10 cellular contexts compared by ENCODE assay signal in genomic region chr21:45971487-45972352, GRCh38. TPM values are rescaled to one million over a fixed set of nuclear protein-coding genes. Genes with fewer than 3 reads are reported as not detected.
A peak's percentile ranks its signal among the peaks of the same experiment; 100 is the strongest.
DNase-seq lines count a peak whose midpoint lies in the region; ATAC-seq, FAIRE-seq and TF ChIP-seq lines count a peak whose summit lies in the region.
"Had no signal": no experiment of that assay in that cellular context is flagged by ENCODE, and none has a peak within 500 bp of the region (broad histone marks: within the 10 kb centered on the region; RNA-seq: fewer than 3 reads in every experiment).

No MANE protein-coding gene starts in this region.

- no peak overlapping the region; the same call in 1 of the 2 replicates for H4K8ac ChIP-seq in H1 (ENCODE audit: extremely low read depth, insufficient read depth, low read length)

- H3K27me3 ChIP-seq in H1 (replicated peaks in 1 of 4; ENCODE audit: control insufficient read depth in 3 of 4, extremely low read depth in 1 of 4, insufficient read depth in 3 of 4, low read length in 3 of 4): peaks cover 0 to 23% (median 11%) of the 10 kb centered on the region in 4 experiments; a peak in 4 of 7 replicates
- H3K27me3 ChIP-seq in lung (ENCODE audit: control insufficient read depth, insufficient read depth): no peaks in the 10 kb centered on the region
- H3K27me3 ChIP-seq in transverse colon: peaks cover 48% of the 10 kb centered on the region

- H2BK120ac ChIP-seq in H1 (replicated peaks; ENCODE audit: low read depth, low read length): peak overlapping the region; percentile 83

- no peak for TF ChIP-seq POLR2A in H1 (IDR thresholded peaks at IDR 0.05; ENCODE audit: control extremely low read depth in 1 of 2, low read depth in 2 of 2, low read length in 2 of 2)
- TF ChIP-seq POLR2A in transverse colon (IDR thresholded peaks at IDR 0.05): no peak

- no peaks in the 10 kb centered on the region for H4K20me1 ChIP-seq in H1 (replicated peaks in 1 of 2; ENCODE audit: control insufficient read depth in 1 of 2, insufficient read depth in 2 of 2, low read length in 2 of 2)

- POLR2A ChIA-PET in HEK293 (lab: Yijun Ruan, JAX) (no interaction called here), H1 (lab: Charles Lee; ENCODE audit: partially characterized antibody) (no interaction called here)
- POLR2A ChIA-PET in activated CD4-positive, alpha-beta T cell treated with anti-CD3 and anti-CD28 coated beads, Interleukin-2, amount 10 ng/mL, durations not matched to agents 7 days and 5 days (lab: Charles Lee): no interaction called here

- H3K4me2 ChIP-seq in H1 (ENCODE audit: insufficient read depth in 1 of 2, low read depth in 2 of 2, low read length in 2 of 2): peak overlapping the region; percentile 97; a peak in 2 of 4 replicates

- intact Hi-C loops in transverse colon (cut with DNase I; ENCODE audit: low total_unique reads): loop anchor here (1.0 to 10.0 kb wide), 4 partner anchors 53 to 257 kb away; partner anchors contain the start of genes COL6A2 and LSS

- no peak overlapping the region for H2AFZ ChIP-seq in H1 (ENCODE audit: low read length)

- no peak overlapping the region for H3K14ac ChIP-seq in H1 (ENCODE audit: insufficient read length)

- peaks cover 4% of the 10 kb centered on the region for H3K4me1 Mint-ChIP-seq in activated CD4-positive, alpha-beta T cell treated with anti-CD3 and anti-CD28 coated beads, Interleukin-2, amount 10 ng/mL, durations not matched to agents 7 days and 5 days

- 81% methylated on average over 21 of the region's 24 CpGs; no CpG with 5 or more reads in 1 of the 2 experiments for WGBS in H1 (ENCODE audit: extremely low coverage in 1 of 2, insufficient coverage in 1 of 2, insufficient read length in 1 of 2, insufficient replicate concordance in 2 of 2, low coverage in 1 of 2, low lambda C conversion rate in 2 of 2, missing lambda C conversion rate in 1 of 2), 2 experiments
- WGBS in lung, 2 donors: 67 to 70% methylated on average over 24 of the region's 24 CpGs
- 53% methylated on average over 14 of the region's 24 CpGs; no CpG with 5 or more reads in 1 of the 2 donors for WGBS in transverse colon (ENCODE audit: low coverage in 1 of 2), 2 donors

- H3K4me1 ChIP-seq in HEK293 (ENCODE audit: control insufficient read depth, insufficient read depth, low read length) (peaks cover 23% of the 10 kb centered on the region), H1 (replicated peaks in 1 of 4; ENCODE audit: control insufficient read depth in 3 of 4, insufficient read depth in 4 of 4, low read length in 3 of 4) (peaks cover 0 to 23% (median 15%) of the 10 kb centered on the region in 4 experiments; a peak in 6 of 7 replicates), lung (ENCODE audit: control insufficient read depth in 2 of 2, insufficient read depth in 2 of 2, low read length in 2 of 2) (peaks cover 0 to 2% of the 10 kb centered on the region in 2 donors), transverse colon (peaks cover 43 to 57% (median 46%) of the 10 kb centered on the region in 4 donors)

- H3K23me2 ChIP-seq in H1 (ENCODE audit: low read depth, low read length): peaks cover 23% of the 10 kb centered on the region; the same call in 1 of the 2 replicates

- H3K36me3 Mint-ChIP-seq in activated CD4-positive, alpha-beta T cell treated with anti-CD3 and anti-CD28 coated beads, Interleukin-2, amount 10 ng/mL, durations not matched to agents 7 days and 5 days (ENCODE audit: low read depth): no peaks in the 10 kb centered on the region

- TF ChIP-seq CTCF in HEK293 (tag by site-specific recombination; IDR thresholded peaks at IDR 0.05) (no peak), H1 (IDR thresholded peaks at IDR 0.05; ENCODE audit: control extremely low read depth in 1 of 3, insufficient read depth in 1 of 3, low read depth in 1 of 3, low read length in 3 of 3) (no peak), lung (IDR thresholded peaks at IDR 0.05; ENCODE audit: control extremely low read depth, extremely low read depth) (no peak), transverse colon (IDR thresholded peaks at IDR 0.05) (no peak)

- H4K5ac ChIP-seq in H1 (ENCODE audit: insufficient read length, low read depth, low read length): peak overlapping the region; percentile 49

- no peaks in the 10 kb centered on the region for H3K9me3 Mint-ChIP-seq in activated CD4-positive, alpha-beta T cell treated with anti-CD3 and anti-CD28 coated beads, Interleukin-2, amount 10 ng/mL, durations not matched to agents 7 days and 5 days

- no peaks in the 10 kb centered on the region for H3K9me3 ChIP-seq in HEK293 (ENCODE audit: control insufficient read depth, insufficient read depth, low read depth, low read length)
- H3K9me3 ChIP-seq in H1 (ENCODE audit: insufficient read depth in 2 of 2, low read depth in 1 of 2, low read length in 1 of 2): no peaks in the 10 kb centered on the region
- no peaks in the 10 kb centered on the region for H3K9me3 ChIP-seq in lung (ENCODE audit: control insufficient read depth in 2 of 2, insufficient read depth in 1 of 2, low read length in 1 of 2)
- H3K9me3 ChIP-seq in transverse colon: no peaks in the 10 kb centered on the region

- TF ChIP-seq EP300 in H1 (IDR thresholded peaks at IDR 0.05; ENCODE audit: borderline replicate concordance in 1 of 2, low read depth in 2 of 2, low read length in 2 of 2) (no peak), transverse colon (IDR thresholded peaks at IDR 0.05; ENCODE audit: low read depth) (no peak)

- H3K27ac Mint-ChIP-seq in activated CD4-positive, alpha-beta T cell treated with anti-CD3 and anti-CD28 coated beads, Interleukin-2, amount 10 ng/mL, durations not matched to agents 7 days and 5 days: no peak overlapping the region

- peak overlapping the region; percentile 85 for H3K4ac ChIP-seq in H1 (replicated peaks; ENCODE audit: insufficient read length, low read depth, low read length)

- H3K79me1 ChIP-seq in H1 (ENCODE audit: low read depth, low read length): no peaks in the 10 kb centered on the region

- no peak overlapping the region for H2AK5ac ChIP-seq in H1 (ENCODE audit: low read depth, low read length)

- H2BK15ac ChIP-seq in H1 (ENCODE audit: low read length): peak overlapping the region; percentile 92; the same call in 1 of the 2 replicates

- peak overlapping the region; percentile 79 for H4K91ac ChIP-seq in H1 (replicated peaks; ENCODE audit: insufficient read length, low read length)

- no peak overlapping the region for H3K56ac ChIP-seq in H1 (replicated peaks; ENCODE audit: insufficient read length, low read depth, low read length)

- DNase-seq in H1 (ENCODE audit: low read depth in 1 of 2, low spot score in 2 of 2) (no peak), lung (ENCODE audit: low spot score) (no peak), transverse colon (peak; percentile 35), NCI-H774 (lab: John Stamatoyannopoulos, UW) (no peak)
- no peak for DNase-seq in stimulated activated naive CD4-positive, alpha-beta T cell treated with Interleukin-2 at 50 U/mL for 16 hours (lab: John Stamatoyannopoulos, UW)
- DNase-seq in activated CD4-positive, CD25-positive, alpha-beta regulatory T cell treated with anti-CD3 and anti-CD28 coated beads, Interleukin-2, amount 50 U/mL, for 72 hours: no peak
- DNase-seq in activated CD4-positive, alpha-beta T cell treated with anti-CD3 and anti-CD28 coated beads, Interleukin-2, amount 10 ng/mL, durations not matched to agents 7 days and 5 days: no peak
- DNase-seq: activated effector memory CD4-positive, alpha-beta T cell treated with Interleukin-2 at 50 U/mL for 16 hours had no signal

- no peak overlapping the region for H3K4me3 Mint-ChIP-seq in activated CD4-positive, alpha-beta T cell treated with anti-CD3 and anti-CD28 coated beads, Interleukin-2, amount 10 ng/mL, durations not matched to agents 7 days and 5 days

- no peak overlapping the region for H3K9ac ChIP-seq in H1 (replicated peaks in 1 of 4; ENCODE audit: extremely low read depth in 1 of 4, low read depth in 3 of 4, low read length in 3 of 4)

- H2BK20ac ChIP-seq in H1 (ENCODE audit: low read length): no peak overlapping the region

- H3K36me3 ChIP-seq in HEK293 (ENCODE audit: control insufficient read depth in 2 of 2, insufficient read depth in 1 of 2, low read length in 2 of 2) (no peaks in the 10 kb centered on the region), H1 (ENCODE audit: control insufficient read depth in 2 of 4, insufficient read depth in 4 of 4, low read length in 3 of 4) (no peaks in the 10 kb centered on the region), lung (ENCODE audit: control insufficient read depth in 2 of 2, insufficient read depth in 2 of 2, low read length in 2 of 2) (no peaks in the 10 kb centered on the region), transverse colon (no peaks in the 10 kb centered on the region)

- H3K18ac ChIP-seq in H1 (ENCODE audit: extremely low read depth, low read length): peak overlapping the region; percentile 71

- H3K4me3 ChIP-seq in HEK293 (ENCODE audit: low read depth, low read length): no peak overlapping the region
- peak overlapping the region in 1 of 4 experiments; percentile 71; a peak in 1 of 8 replicates for H3K4me3 ChIP-seq in H1 (ENCODE audit: extremely low read depth in 1 of 4, insufficient read depth in 2 of 4, low read depth in 3 of 4, low read length in 4 of 4)
- no peak overlapping the region for H3K4me3 ChIP-seq in lung
- H3K4me3 ChIP-seq in transverse colon: no peak overlapping the region
- H3K4me3 ChIP-seq: GM12878 had no signal

- FAIRE-seq in H1 (lab: Jason Lieb, UNC): no peak
- FAIRE-seq: GM12878 had no signal

- ATAC-seq in lung (ENCODE audit: insufficient read depth, low FRiP score): peak; percentile 10

- TF ChIP-seq RAD21 in H1 (IDR thresholded peaks at IDR 0.05 in 1 of 2, conservative IDR thresholded peaks at IDR 0.05 in 1 of 2; ENCODE audit: low read depth in 2 of 2, low read length in 2 of 2): no peak

- in situ Hi-C loops in transverse colon (cut with MboI; ENCODE audit: low pct_ligation_motif_present in 1 of 4, low pct_unique_long_range_greater_than_20kb in 1 of 4, low sequenced_read_pairs in 3 of 4): loop anchor here in 1 of 4 donors (25.0 kb wide), 1 partner anchor 141 kb away; no protein-coding TSS in a partner anchor

- no peak overlapping the region for H3K23ac ChIP-seq in H1 (ENCODE audit: insufficient read length)

- H2BK12ac ChIP-seq in H1 (ENCODE audit: low read depth, low read length): peak overlapping the region; percentile 44; the same call in 1 of the 2 replicates

- peaks cover 28% of the 10 kb centered on the region for H3K27me3 Mint-ChIP-seq in activated CD4-positive, alpha-beta T cell treated with anti-CD3 and anti-CD28 coated beads, Interleukin-2, amount 10 ng/mL, durations not matched to agents 7 days and 5 days

- H3K79me2 ChIP-seq in H1 (ENCODE audit: control insufficient read depth in 1 of 2, insufficient read depth in 2 of 2, low read length in 2 of 2): no peaks in the 10 kb centered on the region

- no peak overlapping the region for H3K27ac ChIP-seq in HEK293 (ENCODE audit: extremely low read depth, low read depth, low read length)
- no peak overlapping the region for H3K27ac ChIP-seq in H1 (ENCODE audit: low read depth, low read length)
- H3K27ac ChIP-seq in lung (ENCODE audit: low read depth in 1 of 2, low read length in 1 of 2): peak overlapping the region; percentile 81 to 83
- H3K27ac ChIP-seq in transverse colon: peak overlapping the region; percentile 87 to 96 (median 90)

- peak overlapping the region; percentile 75; the same call in 1 of the 2 replicates for H2BK5ac ChIP-seq in H1 (ENCODE audit: low read depth, low read length)

- CTCF ChIA-PET in HEK293 (lab: Yijun Ruan, JAX): interaction anchor here (0.5 to 3.2 kb wide), 11 partner anchors 8 to 365 kb away, joined by 3 to 22 read pairs (median 3); partner anchors contain the start of genes COL6A2, MCM3AP and YBEY
- CTCF ChIA-PET in H1 (lab: Charles Lee; ENCODE audit: partially characterized antibody): interaction anchor here (0.6 to 5.2 kb wide), 20 partner anchors 7 to 632 kb away, joined by 3 to 47 read pairs (median 4); partner anchors contain the start of gene C21orf58
- CTCF ChIA-PET in activated CD4-positive, alpha-beta T cell treated with anti-CD3 and anti-CD28 coated beads, Interleukin-2, amount 10 ng/mL, durations not matched to agents 7 days and 5 days (lab: Charles Lee): interaction anchor here (2.8 kb wide), 1 partner anchor 17 kb away, joined by 8 read pairs; no protein-coding TSS in a partner anchor

RNA-seq across cellular contexts. Expression of gene COL6A1, which starts 9.8 kb away (rescaled TPM):
- total RNA-seq in H1 (2021; fragmentation: NEBNext Ultra II Directional; extraction: Animal tissue kit (Norgen Biotek cat#: 25700)): 100 and 104 TPM in 2 replicates
- polyA plus RNA-seq in H1 (2011; rRNA removed): 115 and 212 TPM in 2 replicates
- polyA plus RNA-seq in H1 (2011; cell fraction: cytosol; rRNA removed): 118 TPM
- polyA plus RNA-seq in H1 (2011; cell fraction: nucleus; rRNA removed): 658 TPM
- polyA plus RNA-seq in H1 (2012, experiment 1 of 2): 110 to 163 TPM (median 152 TPM) in 4 replicates
- polyA plus RNA-seq in H1 (2012, experiment 2 of 2): 98.6 TPM
- polyA plus RNA-seq in H1 (2013, experiment 1 of 2): 176 TPM
- polyA plus RNA-seq in H1 (2013, experiment 2 of 2): 154 TPM
- polyA minus RNA-seq in H1 (2011; rRNA and poly(A)+ RNA removed): 32.7 and 35.2 TPM in 2 replicates
- polyA minus RNA-seq in H1 (2011; cell fraction: cytosol; rRNA and poly(A)+ RNA removed): 53.2 TPM
- 70.5 TPM for polyA minus RNA-seq in H1 (2011; cell fraction: nucleus; rRNA and poly(A)+ RNA removed)
- 100 to 1,000 TPM; 224 to 399 TPM for total RNA-seq in lung
- 100 to 1,000 TPM; 107 to 120 TPM for polyA plus RNA-seq in lung
- total RNA-seq in transverse colon: 100 to 1,000 TPM; 166 to 580 (median 346) TPM
- total RNA-seq in activated CD4-positive, alpha-beta T cell treated with anti-CD3 and anti-CD28 coated beads, Interleukin-2, amount 10 ng/mL, durations not matched to agents 7 days and 5 days: under 1 TPM; 0.27 to 0.40 TPM

Comparison
In these comparisons a context has a peak if more than half of its experiments do, and no peak if none do; other contexts are left out.
1. H3K27ac ChIP-seq: peak in lung (2 of 2) and transverse colon (4 of 4); none in HEK293 (single experiment) and H1 (single experiment).
2. RNA of gene COL6A1, which starts 9.8 kb away (total RNA-seq): 166 to 580 TPM in transverse colon, 224 to 399 TPM in lung and 100 to 104 TPM in H1; 0.27 to 0.40 TPM in activated CD4-positive, alpha-beta T cell treated with anti-CD3 and anti-CD28 coated beads, Interleukin-2, amount 10 ng/mL, durations not matched to agents 7 days and 5 days; every median in the first group is over 10 times any median in the second.